1 cellular context compared by ENCODE assay signal in the genomic region with DNA sequence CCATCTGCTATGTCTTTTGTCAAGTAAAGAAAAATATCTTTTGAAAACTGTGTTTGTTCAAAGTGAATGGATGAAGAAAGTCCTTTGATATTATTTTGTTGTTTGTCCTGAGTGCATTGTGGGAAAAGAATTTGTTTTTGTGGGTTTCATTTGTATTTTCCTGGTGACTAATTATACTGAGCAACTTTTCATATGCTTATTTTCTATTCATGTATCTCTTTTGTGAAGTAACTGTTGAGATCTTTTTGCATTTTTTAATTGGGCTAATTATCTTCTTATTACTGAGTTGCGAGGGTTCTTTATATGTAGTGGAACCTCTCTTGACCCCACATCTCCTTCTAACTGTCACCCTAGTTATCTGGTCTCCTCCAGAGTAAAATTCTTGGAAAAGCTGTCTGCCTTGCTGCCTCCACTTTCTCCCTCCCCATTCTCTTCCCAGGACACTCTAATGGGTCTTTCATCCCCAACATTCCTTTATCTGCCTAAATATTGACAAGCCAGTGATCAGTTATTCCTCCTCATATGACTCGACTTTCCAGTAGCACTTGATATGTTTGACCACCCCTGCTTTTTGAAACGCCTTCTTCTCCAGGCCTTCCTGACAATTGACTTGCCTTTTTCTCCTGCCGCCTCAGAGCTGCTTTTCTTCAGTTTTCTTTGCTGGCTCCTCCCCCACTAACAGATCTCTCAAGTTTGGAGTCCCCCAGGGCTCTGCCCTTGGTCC.
A peak's percentile ranks its signal among the peaks of the same experiment; 100 is the strongest.
TF ChIP-seq lines count a peak whose summit lies in the region.

No MANE protein-coding gene starts in this region.

TF ChIP-seq in K562, 482 proteins besides CTCF, POLR2A, EP300 and RAD21 (continued from another document and continues in another):
- TF ChIP-seq, protein P1, sequence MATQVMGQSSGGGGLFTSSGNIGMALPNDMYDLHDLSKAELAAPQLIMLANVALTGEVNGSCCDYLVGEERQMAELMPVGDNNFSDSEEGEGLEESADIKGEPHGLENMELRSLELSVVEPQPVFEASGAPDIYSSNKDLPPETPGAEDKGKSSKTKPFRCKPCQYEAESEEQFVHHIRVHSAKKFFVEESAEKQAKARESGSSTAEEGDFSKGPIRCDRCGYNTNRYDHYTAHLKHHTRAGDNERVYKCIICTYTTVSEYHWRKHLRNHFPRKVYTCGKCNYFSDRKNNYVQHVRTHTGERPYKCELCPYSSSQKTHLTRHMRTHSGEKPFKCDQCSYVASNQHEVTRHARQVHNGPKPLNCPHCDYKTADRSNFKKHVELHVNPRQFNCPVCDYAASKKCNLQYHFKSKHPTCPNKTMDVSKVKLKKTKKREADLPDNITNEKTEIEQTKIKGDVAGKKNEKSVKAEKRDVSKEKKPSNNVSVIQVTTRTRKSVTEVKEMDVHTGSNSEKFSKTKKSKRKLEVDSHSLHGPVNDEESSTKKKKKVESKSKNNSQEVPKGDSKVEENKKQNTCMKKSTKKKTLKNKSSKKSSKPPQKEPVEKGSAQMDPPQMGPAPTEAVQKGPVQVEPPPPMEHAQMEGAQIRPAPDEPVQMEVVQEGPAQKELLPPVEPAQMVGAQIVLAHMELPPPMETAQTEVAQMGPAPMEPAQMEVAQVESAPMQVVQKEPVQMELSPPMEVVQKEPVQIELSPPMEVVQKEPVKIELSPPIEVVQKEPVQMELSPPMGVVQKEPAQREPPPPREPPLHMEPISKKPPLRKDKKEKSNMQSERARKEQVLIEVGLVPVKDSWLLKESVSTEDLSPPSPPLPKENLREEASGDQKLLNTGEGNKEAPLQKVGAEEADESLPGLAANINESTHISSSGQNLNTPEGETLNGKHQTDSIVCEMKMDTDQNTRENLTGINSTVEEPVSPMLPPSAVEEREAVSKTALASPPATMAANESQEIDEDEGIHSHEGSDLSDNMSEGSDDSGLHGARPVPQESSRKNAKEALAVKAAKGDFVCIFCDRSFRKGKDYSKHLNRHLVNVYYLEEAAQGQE (CRISPR knock-in tag; IDR thresholded peaks at IDR 0.05; ENCODE audit: low read depth): no peak
- TF ChIP-seq SOX6 (IDR thresholded peaks at IDR 0.05) (no peak; the same call in 1 of the 2 replicates), CTBP1 (IDR thresholded peaks at IDR 0.05; ENCODE audit: borderline replicate concordance) (peak; percentile 42; the same call in 1 of the 2 replicates), BCL6 (CRISPR knock-in tag; IDR thresholded peaks at IDR 0.05) (no peak), TCF3 (CRISPR knock-in tag; IDR thresholded peaks at IDR 0.05) (0 out of 2 replicates have a peak, but pooled peaks have one; percentile 17), SIRT6 (IDR thresholded peaks at IDR 0.05; ENCODE audit: low read depth, low read length) (no peak), CREM (IDR thresholded peaks at IDR 0.05; ENCODE audit: low read depth) (no peak), FOXK2 (conservative IDR thresholded peaks at IDR 0.05 in 1 of 2, IDR thresholded peaks at IDR 0.05 in 1 of 2; ENCODE audit: low read depth in 2 of 2) (0 out of 4 replicates have a peak, but pooled peaks of 1 of the 2 experiments have one; percentile 25), SMARCA4 (IDR thresholded peaks at IDR 0.05) (peak; percentile 75), GTF2F1 (IDR thresholded peaks at IDR 0.05; ENCODE audit: low read depth, low read length) (no peak), MTF1 (CRISPR knock-in tag; IDR thresholded peaks at IDR 0.05; ENCODE audit: borderline replicate concordance) (no peak), ZNF217 (CRISPR knock-in tag; IDR thresholded peaks at IDR 0.05) (no peak), HLTF (IDR thresholded peaks at IDR 0.05) (peak; percentile 17; the same call in 1 of the 2 replicates), ZBTB17 (CRISPR knock-in tag; IDR thresholded peaks at IDR 0.05) (no peak), BHLHE40 (IDR thresholded peaks at IDR 0.05; ENCODE audit: low read length) (no peak), SMAD2 (IDR thresholded peaks at IDR 0.05; ENCODE audit: low read depth, low read length) (no peak), NBN (IDR thresholded peaks at IDR 0.05; ENCODE audit: low read depth) (peak; percentile 72), NCOA1 (IDR thresholded peaks at IDR 0.05; ENCODE audit: low read depth) (peak; percentile 71; the same call in 1 of the 2 replicates), LEF1 (IDR thresholded peaks at IDR 0.05) (peak; percentile 78)
- TF ChIP-seq, protein P2, sequence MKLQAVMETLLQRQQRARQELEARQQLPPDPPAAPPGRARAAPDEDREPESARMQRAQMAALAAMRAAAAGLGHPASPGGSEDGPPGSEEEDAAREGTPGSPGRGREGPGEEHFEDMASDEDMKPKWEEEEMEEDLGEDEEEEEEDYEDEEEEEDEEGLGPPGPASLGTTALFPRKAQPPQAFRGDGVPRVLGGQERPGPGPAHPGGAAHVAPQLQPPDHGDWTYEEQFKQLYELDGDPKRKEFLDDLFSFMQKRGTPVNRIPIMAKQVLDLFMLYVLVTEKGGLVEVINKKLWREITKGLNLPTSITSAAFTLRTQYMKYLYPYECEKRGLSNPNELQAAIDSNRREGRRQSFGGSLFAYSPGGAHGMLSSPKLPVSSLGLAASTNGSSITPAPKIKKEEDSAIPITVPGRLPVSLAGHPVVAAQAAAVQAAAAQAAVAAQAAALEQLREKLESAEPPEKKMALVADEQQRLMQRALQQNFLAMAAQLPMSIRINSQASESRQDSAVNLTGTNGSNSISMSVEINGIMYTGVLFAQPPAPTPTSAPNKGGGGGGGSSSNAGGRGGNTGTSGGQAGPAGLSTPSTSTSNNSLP (IDR thresholded peaks at IDR 0.05; ENCODE audit: borderline replicate concordance, low read depth, low read length): peak; percentile 21; the same call in 1 of the 2 replicates
- TF ChIP-seq, protein P3, sequence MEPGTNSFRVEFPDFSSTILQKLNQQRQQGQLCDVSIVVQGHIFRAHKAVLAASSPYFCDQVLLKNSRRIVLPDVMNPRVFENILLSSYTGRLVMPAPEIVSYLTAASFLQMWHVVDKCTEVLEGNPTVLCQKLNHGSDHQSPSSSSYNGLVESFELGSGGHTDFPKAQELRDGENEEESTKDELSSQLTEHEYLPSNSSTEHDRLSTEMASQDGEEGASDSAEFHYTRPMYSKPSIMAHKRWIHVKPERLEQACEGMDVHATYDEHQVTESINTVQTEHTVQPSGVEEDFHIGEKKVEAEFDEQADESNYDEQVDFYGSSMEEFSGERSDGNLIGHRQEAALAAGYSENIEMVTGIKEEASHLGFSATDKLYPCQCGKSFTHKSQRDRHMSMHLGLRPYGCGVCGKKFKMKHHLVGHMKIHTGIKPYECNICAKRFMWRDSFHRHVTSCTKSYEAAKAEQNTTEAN (CRISPR knock-in tag; IDR thresholded peaks at IDR 0.05): no peak
- TF ChIP-seq, protein P4, sequence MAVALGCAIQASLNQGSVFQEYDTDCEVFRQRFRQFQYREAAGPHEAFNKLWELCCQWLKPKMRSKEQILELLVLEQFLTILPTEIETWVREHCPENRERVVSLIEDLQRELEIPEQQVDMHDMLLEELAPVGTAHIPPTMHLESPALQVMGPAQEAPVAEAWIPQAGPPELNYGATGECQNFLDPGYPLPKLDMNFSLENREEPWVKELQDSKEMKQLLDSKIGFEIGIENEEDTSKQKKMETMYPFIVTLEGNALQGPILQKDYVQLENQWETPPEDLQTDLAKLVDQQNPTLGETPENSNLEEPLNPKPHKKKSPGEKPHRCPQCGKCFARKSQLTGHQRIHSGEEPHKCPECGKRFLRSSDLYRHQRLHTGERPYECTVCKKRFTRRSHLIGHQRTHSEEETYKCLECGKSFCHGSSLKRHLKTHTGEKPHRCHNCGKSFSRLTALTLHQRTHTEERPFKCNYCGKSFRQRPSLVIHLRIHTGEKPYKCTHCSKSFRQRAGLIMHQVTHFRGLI (CRISPR knock-in tag; IDR thresholded peaks at IDR 0.05): no peak
- TF ChIP-seq, protein P5, sequence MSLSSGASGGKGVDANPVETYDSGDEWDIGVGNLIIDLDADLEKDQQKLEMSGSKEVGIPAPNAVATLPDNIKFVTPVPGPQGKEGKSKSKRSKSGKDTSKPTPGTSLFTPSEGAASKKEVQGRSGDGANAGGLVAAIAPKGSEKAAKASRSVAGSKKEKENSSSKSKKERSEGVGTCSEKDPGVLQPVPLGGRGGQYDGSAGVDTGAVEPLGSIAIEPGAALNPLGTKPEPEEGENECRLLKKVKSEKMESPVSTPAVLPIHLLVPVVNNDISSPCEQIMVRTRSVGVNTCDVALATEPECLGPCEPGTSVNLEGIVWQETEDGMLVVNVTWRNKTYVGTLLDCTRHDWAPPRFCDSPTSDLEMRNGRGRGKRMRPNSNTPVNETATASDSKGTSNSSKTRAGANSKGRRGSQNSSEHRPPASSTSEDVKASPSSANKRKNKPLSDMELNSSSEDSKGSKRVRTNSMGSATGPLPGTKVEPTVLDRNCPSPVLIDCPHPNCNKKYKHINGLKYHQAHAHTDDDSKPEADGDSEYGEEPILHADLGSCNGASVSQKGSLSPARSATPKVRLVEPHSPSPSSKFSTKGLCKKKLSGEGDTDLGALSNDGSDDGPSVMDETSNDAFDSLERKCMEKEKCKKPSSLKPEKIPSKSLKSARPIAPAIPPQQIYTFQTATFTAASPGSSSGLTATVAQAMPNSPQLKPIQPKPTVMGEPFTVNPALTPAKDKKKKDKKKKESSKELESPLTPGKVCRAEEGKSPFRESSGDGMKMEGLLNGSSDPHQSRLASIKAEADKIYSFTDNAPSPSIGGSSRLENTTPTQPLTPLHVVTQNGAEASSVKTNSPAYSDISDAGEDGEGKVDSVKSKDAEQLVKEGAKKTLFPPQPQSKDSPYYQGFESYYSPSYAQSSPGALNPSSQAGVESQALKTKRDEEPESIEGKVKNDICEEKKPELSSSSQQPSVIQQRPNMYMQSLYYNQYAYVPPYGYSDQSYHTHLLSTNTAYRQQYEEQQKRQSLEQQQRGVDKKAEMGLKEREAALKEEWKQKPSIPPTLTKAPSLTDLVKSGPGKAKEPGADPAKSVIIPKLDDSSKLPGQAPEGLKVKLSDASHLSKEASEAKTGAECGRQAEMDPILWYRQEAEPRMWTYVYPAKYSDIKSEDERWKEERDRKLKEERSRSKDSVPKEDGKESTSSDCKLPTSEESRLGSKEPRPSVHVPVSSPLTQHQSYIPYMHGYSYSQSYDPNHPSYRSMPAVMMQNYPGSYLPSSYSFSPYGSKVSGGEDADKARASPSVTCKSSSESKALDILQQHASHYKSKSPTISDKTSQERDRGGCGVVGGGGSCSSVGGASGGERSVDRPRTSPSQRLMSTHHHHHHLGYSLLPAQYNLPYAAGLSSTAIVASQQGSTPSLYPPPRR (CRISPR knock-in tag; IDR thresholded peaks at IDR 0.05; ENCODE audit: borderline replicate concordance): no peak
- TF ChIP-seq, protein P6, sequence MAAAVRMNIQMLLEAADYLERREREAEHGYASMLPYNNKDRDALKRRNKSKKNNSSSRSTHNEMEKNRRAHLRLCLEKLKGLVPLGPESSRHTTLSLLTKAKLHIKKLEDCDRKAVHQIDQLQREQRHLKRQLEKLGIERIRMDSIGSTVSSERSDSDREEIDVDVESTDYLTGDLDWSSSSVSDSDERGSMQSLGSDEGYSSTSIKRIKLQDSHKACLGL (CRISPR knock-in tag; IDR thresholded peaks at IDR 0.05; ENCODE audit: borderline replicate concordance, poor library complexity, severe bottlenecking): no peak
- TF ChIP-seq, protein P7, sequence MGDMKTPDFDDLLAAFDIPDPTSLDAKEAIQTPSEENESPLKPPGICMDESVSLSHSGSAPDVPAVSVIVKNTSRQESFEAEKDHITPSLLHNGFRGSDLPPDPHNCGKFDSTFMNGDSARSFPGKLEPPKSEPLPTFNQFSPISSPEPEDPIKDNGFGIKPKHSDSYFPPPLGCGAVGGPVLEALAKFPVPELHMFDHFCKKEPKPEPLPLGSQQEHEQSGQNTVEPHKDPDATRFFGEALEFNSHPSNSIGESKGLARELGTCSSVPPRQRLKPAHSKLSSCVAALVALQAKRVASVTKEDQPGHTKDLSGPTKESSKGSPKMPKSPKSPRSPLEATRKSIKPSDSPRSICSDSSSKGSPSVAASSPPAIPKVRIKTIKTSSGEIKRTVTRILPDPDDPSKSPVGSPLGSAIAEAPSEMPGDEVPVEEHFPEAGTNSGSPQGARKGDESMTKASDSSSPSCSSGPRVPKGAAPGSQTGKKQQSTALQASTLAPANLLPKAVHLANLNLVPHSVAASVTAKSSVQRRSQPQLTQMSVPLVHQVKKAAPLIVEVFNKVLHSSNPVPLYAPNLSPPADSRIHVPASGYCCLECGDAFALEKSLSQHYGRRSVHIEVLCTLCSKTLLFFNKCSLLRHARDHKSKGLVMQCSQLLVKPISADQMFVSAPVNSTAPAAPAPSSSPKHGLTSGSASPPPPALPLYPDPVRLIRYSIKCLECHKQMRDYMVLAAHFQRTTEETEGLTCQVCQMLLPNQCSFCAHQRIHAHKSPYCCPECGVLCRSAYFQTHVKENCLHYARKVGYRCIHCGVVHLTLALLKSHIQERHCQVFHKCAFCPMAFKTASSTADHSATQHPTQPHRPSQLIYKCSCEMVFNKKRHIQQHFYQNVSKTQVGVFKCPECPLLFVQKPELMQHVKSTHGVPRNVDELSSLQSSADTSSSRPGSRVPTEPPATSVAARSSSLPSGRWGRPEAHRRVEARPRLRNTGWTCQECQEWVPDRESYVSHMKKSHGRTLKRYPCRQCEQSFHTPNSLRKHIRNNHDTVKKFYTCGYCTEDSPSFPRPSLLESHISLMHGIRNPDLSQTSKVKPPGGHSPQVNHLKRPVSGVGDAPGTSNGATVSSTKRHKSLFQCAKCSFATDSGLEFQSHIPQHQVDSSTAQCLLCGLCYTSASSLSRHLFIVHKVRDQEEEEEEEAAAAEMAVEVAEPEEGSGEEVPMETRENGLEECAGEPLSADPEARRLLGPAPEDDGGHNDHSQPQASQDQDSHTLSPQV (IDR thresholded peaks at IDR 0.05): peak; percentile 69
- TF ChIP-seq, protein P8, sequence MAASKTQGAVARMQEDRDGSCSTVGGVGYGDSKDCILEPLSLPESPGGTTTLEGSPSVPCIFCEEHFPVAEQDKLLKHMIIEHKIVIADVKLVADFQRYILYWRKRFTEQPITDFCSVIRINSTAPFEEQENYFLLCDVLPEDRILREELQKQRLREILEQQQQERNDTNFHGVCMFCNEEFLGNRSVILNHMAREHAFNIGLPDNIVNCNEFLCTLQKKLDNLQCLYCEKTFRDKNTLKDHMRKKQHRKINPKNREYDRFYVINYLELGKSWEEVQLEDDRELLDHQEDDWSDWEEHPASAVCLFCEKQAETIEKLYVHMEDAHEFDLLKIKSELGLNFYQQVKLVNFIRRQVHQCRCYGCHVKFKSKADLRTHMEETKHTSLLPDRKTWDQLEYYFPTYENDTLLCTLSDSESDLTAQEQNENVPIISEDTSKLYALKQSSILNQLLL (CRISPR knock-in tag; IDR thresholded peaks at IDR 0.05; ENCODE audit: borderline replicate concordance): no peak
- TF ChIP-seq, protein P9, sequence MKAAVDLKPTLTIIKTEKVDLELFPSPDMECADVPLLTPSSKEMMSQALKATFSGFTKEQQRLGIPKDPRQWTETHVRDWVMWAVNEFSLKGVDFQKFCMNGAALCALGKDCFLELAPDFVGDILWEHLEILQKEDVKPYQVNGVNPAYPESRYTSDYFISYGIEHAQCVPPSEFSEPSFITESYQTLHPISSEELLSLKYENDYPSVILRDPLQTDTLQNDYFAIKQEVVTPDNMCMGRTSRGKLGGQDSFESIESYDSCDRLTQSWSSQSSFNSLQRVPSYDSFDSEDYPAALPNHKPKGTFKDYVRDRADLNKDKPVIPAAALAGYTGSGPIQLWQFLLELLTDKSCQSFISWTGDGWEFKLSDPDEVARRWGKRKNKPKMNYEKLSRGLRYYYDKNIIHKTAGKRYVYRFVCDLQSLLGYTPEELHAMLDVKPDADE (conservative IDR thresholded peaks at IDR 0.05; ENCODE audit: control insufficient read depth, low read depth, low read length): no peak
- TF ChIP-seq, protein P10, sequence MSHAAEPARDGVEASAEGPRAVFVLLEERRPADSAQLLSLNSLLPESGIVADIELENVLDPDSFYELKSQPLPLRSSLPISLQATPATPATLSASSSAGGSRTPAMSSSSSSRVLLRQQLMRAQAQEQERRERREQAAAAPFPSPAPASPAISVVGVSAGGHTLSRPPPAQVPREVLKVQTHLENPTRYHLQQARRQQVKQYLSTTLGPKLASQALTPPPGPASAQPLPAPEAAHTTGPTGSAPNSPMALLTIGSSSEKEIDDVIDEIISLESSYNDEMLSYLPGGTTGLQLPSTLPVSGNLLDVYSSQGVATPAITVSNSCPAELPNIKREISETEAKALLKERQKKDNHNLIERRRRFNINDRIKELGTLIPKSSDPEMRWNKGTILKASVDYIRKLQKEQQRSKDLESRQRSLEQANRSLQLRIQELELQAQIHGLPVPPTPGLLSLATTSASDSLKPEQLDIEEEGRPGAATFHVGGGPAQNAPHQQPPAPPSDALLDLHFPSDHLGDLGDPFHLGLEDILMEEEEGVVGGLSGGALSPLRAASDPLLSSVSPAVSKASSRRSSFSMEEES (CRISPR knock-in tag; IDR thresholded peaks at IDR 0.05): no peak
